ENCODE assay signal across 35 cellular contexts in the genomic region with DNA sequence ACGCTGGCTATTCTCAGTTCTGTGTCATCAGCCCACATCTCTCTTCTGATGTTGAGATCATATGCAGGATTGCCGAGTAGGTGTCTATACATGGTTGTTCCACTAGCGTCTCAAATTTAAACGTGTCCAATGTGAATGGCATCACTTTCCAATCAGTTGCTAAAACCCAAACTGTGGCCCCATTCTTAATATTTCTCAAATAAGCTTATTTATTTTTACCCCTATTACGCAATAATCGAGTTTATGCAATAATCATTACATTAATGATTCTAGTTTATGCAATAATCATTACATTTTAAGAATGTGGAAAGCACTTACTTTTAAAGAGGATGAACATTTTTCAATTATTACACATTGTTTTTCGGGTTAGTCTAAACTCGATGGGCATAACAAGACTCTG. TPM values are rescaled to one million over a fixed set of nuclear protein-coding genes. Genes with fewer than 3 reads are reported as not detected.
"Had no signal": no experiment of that assay in that cellular context is flagged by ENCODE, and none has a peak within 500 bp of the region (broad histone marks: within the 10 kb centered on the region; RNA-seq: fewer than 3 reads in every experiment).

No MANE protein-coding gene starts in this region.

- DNase-seq: activated CD4-positive, alpha-beta memory T cell treated with anti-CD3 and anti-CD28 coated beads for 36 hours; activated CD4-positive, alpha-beta T cell treated with anti-CD3 and anti-CD28 coated beads for 36 hours; activated CD4-positive, alpha-beta T cell treated with anti-CD3 and anti-CD28 coated beads, Interleukin-2, amount 10 ng/mL, durations not matched to agents 24 days and 14 days; activated CD4-positive, CD25-positive, alpha-beta regulatory T cell; activated CD4-positive, CD25-positive, alpha-beta regulatory T cell treated with anti-CD3 and anti-CD28 coated beads, Interleukin-2, amount 50 U/mL, for 72 hours; activated CD8-positive, alpha-beta memory T cell treated with anti-CD3 and anti-CD28 coated beads, Interleukin-2, amount 10 ng/mL, durations not matched to agents 7 days and 5 days; activated CD8-positive, alpha-beta memory T cell treated with anti-CD3 and anti-CD28 coated beads, Interleukin-2, amount 50 U/mL, for 4 hours; activated CD8-positive, alpha-beta T cell treated with anti-CD3 and anti-CD28 coated beads, Interleukin-2, amount 10 ng/mL, durations not matched to agents 7 days and 5 days; activated effector memory CD4-positive, alpha-beta T cell treated with anti-CD3 and anti-CD28 coated beads, Interleukin-2, amount 50 U/mL, for 16 hours; activated naive CD4-positive, alpha-beta T cell treated with anti-CD3 and anti-CD28 coated beads for 36 hours; activated naive CD8-positive, alpha-beta T cell treated with anti-CD3 and anti-CD28 coated beads for 36 hours; activated naive CD8-positive, alpha-beta T cell treated with anti-CD3 and anti-CD28 coated beads, Interleukin-2, amount 50 U/mL, for 24 hours; activated T-cell treated with anti-CD3 and anti-CD28 coated beads, Interleukin-2, amount 50 U/mL, for 1 hour; activated T-cell treated with anti-CD3 and anti-CD28 coated beads, Interleukin-2, amount 50 U/mL, for 48 hours; adrenal gland; amygdala; aorta; body of pancreas; central memory CD4-positive, alpha-beta T cell; cerebellar nuclear complex; colonic mucosa; effector CD8-positive, alpha-beta T cell; esophagus squamous epithelium; foreskin melanocyte; heart right ventricle; T1000 had no signal

- H3K36me3 ChIP-seq: adrenal gland, cardiac muscle cell, colonic mucosa, esophagus squamous epithelium, gastroesophageal sphincter had no signal

- H3K4me1 ChIP-seq: adrenal gland, colonic mucosa, esophagus squamous epithelium, gastroesophageal sphincter had no signal

- ATAC-seq: activated CD4-positive, alpha-beta T cell treated with anti-CD3 and anti-CD28 coated beads for 36 hours; activated CD8-positive, alpha-beta memory T cell treated with anti-CD3 and anti-CD28 coated beads, Interleukin-2, amount 10 ng/mL, durations not matched to agents 7 days and 5 days; activated CD8-positive, alpha-beta T cell treated with anti-CD3 and anti-CD28 coated beads, Interleukin-2, amount 10 ng/mL, durations not matched to agents 7 days and 5 days; activated naive CD8-positive, alpha-beta T cell treated with anti-CD3 and anti-CD28 coated beads, Interleukin-2, amount 50 U/mL, for 24 hours; body of pancreas; gastroesophageal sphincter; heart right ventricle had no signal

- H3K4me3 ChIP-seq: adrenal gland, body of pancreas, cardiac muscle cell, colonic mucosa, esophagus squamous epithelium, gastroesophageal sphincter, heart right ventricle, hepatocyte had no signal

- H3K27ac ChIP-seq: adrenal gland, body of pancreas, colonic mucosa, epithelial cell of prostate, esophagus squamous epithelium, gastroesophageal sphincter, heart right ventricle, hepatocyte had no signal

- H3K79me2 ChIP-seq: hepatocyte had no signal

- H3K9me3 ChIP-seq: adrenal gland, body of pancreas, colonic mucosa, esophagus squamous epithelium, gastroesophageal sphincter had no signal

- H2AFZ ChIP-seq: hepatocyte had no signal

- FAIRE-seq: endometrium, endothelial cell of umbilical vein had no signal

- H3K4me2 ChIP-seq: hepatocyte had no signal

- H3K27me3 ChIP-seq: adrenal gland, body of pancreas, cardiac muscle cell, colonic mucosa, esophagus squamous epithelium, gastroesophageal sphincter, heart right ventricle, hepatocyte had no signal

RNA-seq across cellular contexts. Expression of gene ACSS3, which starts 47.8 kb away (rescaled TPM):
- total RNA-seq: activated CD4-positive, alpha-beta memory T cell treated with anti-CD3 and anti-CD28 coated beads for 36 hours; activated CD4-positive, alpha-beta T cell treated with anti-CD3 and anti-CD28 coated beads for 36 hours; activated CD4-positive, alpha-beta T cell treated with anti-CD3 and anti-CD28 coated beads, Interleukin-2, amount 10 ng/mL, durations not matched to agents 24 days and 14 days; activated CD8-positive, alpha-beta memory T cell treated with anti-CD3 and anti-CD28 coated beads for 36 hours; activated CD8-positive, alpha-beta memory T cell treated with anti-CD3 and anti-CD28 coated beads, Interleukin-2, amount 10 ng/mL, durations not matched to agents 7 days and 5 days; activated CD8-positive, alpha-beta T cell treated with anti-CD3 and anti-CD28 coated beads, Interleukin-2, amount 10 ng/mL, durations not matched to agents 7 days and 5 days; activated naive CD4-positive, alpha-beta T cell treated with anti-CD3 and anti-CD28 coated beads for 36 hours; activated naive CD8-positive, alpha-beta T cell treated with anti-CD3 and anti-CD28 coated beads for 36 hours; activated T-helper 1 cell treated with anti-CD3 and anti-CD28 coated beads, Interleukin-12 subunit alpha, Interleukin-12 subunit beta, Interleukin-2, Interleukin-4 antibody, amounts not matched to agents 30 ng/mL and 10 ng/mL and 1 ng/mL, durations not matched to agents 14 hours and 24 hours and 36 hours; activated T-helper 2 cell treated with anti-CD3 and anti-CD28 coated beads, Interferon-gamma antibody, Interleukin-2, Interleukin-4, amounts not matched to agents 10 μg/mL and 5 μg/mL and 100 μg/mL, durations not matched to agents 14 hours and 24 hours and 36 hours had no signal
